In genomic region chr3:194203482-194204035, GRCh38 we compare ENCODE assay signal across 8 cellular contexts.
A peak's percentile ranks its signal among the peaks of the same experiment; 100 is the strongest.
DNase-seq lines count a peak whose midpoint lies in the region; ATAC-seq and TF ChIP-seq lines count a peak whose summit lies in the region.

No MANE protein-coding gene starts in this region.

- ATAC-seq in left ventricle myocardium superior (no peak), GM18858 (IDR thresholded peaks at IDR 0.05; ENCODE audit: unreplicated experiment) (no peak), HG02970 (IDR thresholded peaks at IDR 0.05; ENCODE audit: low FRiP score, unreplicated experiment) (no peak)

- H3K4me3 ChIP-seq in left ventricle myocardium inferior = peak overlapping the region; percentile 51
- H3K4me3 ChIP-seq in vagina = peak overlapping the region; percentile 13 to 36

- no peak for DNase-seq in left ventricle myocardium inferior
- DNase-seq in left ventricle myocardium superior = no peak
- DNase-seq in activated CD4-positive, alpha-beta T cell treated with anti-CD3 and anti-CD28 coated beads, Interleukin-2, amount 50 U/mL, for 48 hours = peak; percentile 4 to 13
- peak; percentile 40 for DNase-seq in left kidney (ENCODE audit: low read depth, low spot score)
- DNase-seq in vagina (ENCODE audit: extremely low spot score in 2 of 2) = no peak
- no peak for DNase-seq in LoVo (ENCODE audit: low spot score)

- H3K27me3 ChIP-seq in left ventricle myocardium inferior (ENCODE audit: low read depth) (peaks cover 32% of the 10 kb centered on the region), vagina (no peaks in the 10 kb centered on the region)

- no peaks in the 10 kb centered on the region for H3K36me3 ChIP-seq in left ventricle myocardium inferior
- no peaks in the 10 kb centered on the region for H3K36me3 ChIP-seq in vagina

- intact Hi-C loops in left ventricle myocardium inferior (cut with micrococcal nuclease) (no loop called here), left ventricle myocardium superior (cut with micrococcal nuclease) (no loop called here), vagina (cut with DNase I) (no loop called here)

- no peak for TF ChIP-seq POLR2A in vagina (IDR thresholded peaks at IDR 0.05)

- H3K4me1 ChIP-seq in left ventricle myocardium inferior (peaks cover 16% of the 10 kb centered on the region), vagina (peaks cover 21% of the 10 kb centered on the region)

- no peak overlapping the region for H3K27ac ChIP-seq in left ventricle myocardium inferior (replicated peaks)
- peak overlapping the region; percentile 17 for H3K27ac ChIP-seq in vagina

- H3K9me3 ChIP-seq in left ventricle myocardium inferior (replicated peaks) = no peaks in the 10 kb centered on the region
- no peaks in the 10 kb centered on the region for H3K9me3 ChIP-seq in vagina

- TF ChIP-seq CTCF in left ventricle myocardium inferior (IDR thresholded peaks at IDR 0.05; ENCODE audit: borderline replicate concordance) = no peak
- no peak for TF ChIP-seq CTCF in vagina (IDR thresholded peaks at IDR 0.05)

Comparison
In these comparisons a context has a peak if more than half of its experiments do, and no peak if none do; other contexts are left out.
1. DNase-seq: peak in activated CD4-positive, alpha-beta T cell treated with anti-CD3 and anti-CD28 coated beads, Interleukin-2, amount 50 U/mL, for 48 hours (2 of 2) and left kidney (single experiment); none in left ventricle myocardium inferior (single experiment), left ventricle myocardium superior (single experiment), vagina (0 of 2) and LoVo (single experiment).